ENCODE assay signal across 1 cellular context in genomic region chr12:90622431-90622830, GRCh38.
TF ChIP-seq lines count a peak whose summit lies in the region.

No MANE protein-coding gene starts in this region.

TF ChIP-seq in GM23338, 12 proteins besides CTCF, POLR2A, EP300 and RAD21 (continued from another document):
- no peak for TF ChIP-seq ZNF462 (CRISPR knock-in tag; IDR thresholded peaks at IDR 0.05)
- no peak for TF ChIP-seq ZNF331 (CRISPR knock-in tag; IDR thresholded peaks at IDR 0.05; ENCODE audit: low read depth)
- TF ChIP-seq ETS1 (IDR thresholded peaks at IDR 0.05) = no peak
- no peak for TF ChIP-seq NANOG (IDR thresholded peaks at IDR 0.05; ENCODE audit: borderline replicate concordance)
- TF ChIP-seq REST (IDR thresholded peaks at IDR 0.05; ENCODE audit: unreplicated experiment) = no peak
- TF ChIP-seq EZH2phosphoT487 (IDR thresholded peaks at IDR 0.05; ENCODE audit: unreplicated experiment) = no peak
- TF ChIP-seq CREB1 (CRISPR knock-in tag; IDR thresholded peaks at IDR 0.05; ENCODE audit: low read depth) = no peak
- no peak for TF ChIP-seq STAT1 (IDR thresholded peaks at IDR 0.05; ENCODE audit: unreplicated experiment)
- TF ChIP-seq POLR2AphosphoS5 (IDR thresholded peaks at IDR 0.05; ENCODE audit: low read depth) = no peak
- TF ChIP-seq ZNF114 (CRISPR knock-in tag; IDR thresholded peaks at IDR 0.05) = no peak
- no peak for TF ChIP-seq JUNB (IDR thresholded peaks at IDR 0.05; ENCODE audit: unreplicated experiment)
